9 cellular contexts compared by ENCODE assay signal in the genomic region with DNA sequence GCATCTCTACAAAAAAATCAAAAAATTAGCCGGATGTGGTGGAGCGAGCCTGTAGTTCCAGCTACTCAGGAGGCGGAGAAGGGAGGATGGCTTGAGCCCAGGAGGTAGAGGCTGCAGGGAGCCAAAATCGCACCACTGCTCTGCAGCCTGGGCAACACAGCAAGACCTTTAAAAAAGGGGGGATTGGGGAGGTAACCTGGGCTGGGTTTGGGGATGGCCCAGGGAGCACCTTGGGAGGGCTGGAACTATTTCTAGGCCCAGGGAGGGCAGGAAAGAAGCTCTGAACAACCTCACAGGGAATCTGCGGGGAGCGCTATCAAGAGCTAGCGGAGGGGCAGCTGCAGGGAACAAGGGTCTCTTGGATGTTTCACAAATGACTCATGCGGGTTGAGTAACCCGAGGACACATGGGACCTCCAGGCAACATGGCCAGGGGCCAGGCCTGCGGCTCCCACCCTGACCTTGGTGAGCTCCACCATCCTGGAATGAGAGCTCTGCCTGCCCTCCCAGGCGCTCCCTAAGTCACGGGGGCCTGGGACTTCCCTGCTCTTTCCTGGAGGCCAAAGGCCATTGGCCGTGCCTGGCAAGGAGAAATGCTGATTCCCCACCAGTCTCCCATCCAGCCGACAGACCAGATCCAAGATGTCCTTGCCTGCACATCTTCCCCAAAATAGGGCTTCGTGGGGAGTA. TPM values are rescaled to one million over a fixed set of nuclear protein-coding genes. Genes with fewer than 3 reads are reported as not detected.
DNase-seq lines count a peak whose midpoint lies in the region; TF ChIP-seq lines count a peak whose summit lies in the region.
"Had no signal": no experiment of that assay in that cellular context is flagged by ENCODE, and none has a peak within 500 bp of the region (broad histone marks: within the 10 kb centered on the region; RNA-seq: fewer than 3 reads in every experiment).

No MANE protein-coding gene starts in this region.

- H3K9me2 ChIP-seq in Karpas-422 (replicated peaks; ENCODE audit: insufficient read depth, low read length), result no peaks in the 10 kb centered on the region

- H3K79me2 ChIP-seq in Karpas-422 (ENCODE audit: low read length), result no peaks in the 10 kb centered on the region

- H4K20me1 ChIP-seq in Karpas-422 (ENCODE audit: insufficient read depth, low read depth, low read length), result peaks cover 3% of the 10 kb centered on the region; the same call in 1 of the 2 replicates

- H3K27ac ChIP-seq in HUES48 (ENCODE audit: low read depth, low read length), result peak overlapping the region; percentile 43
- H3K27ac ChIP-seq in Karpas-422 (ENCODE audit: low read length), result no peak overlapping the region

- no peaks in the 10 kb centered on the region for H3K36me3 ChIP-seq in HUES48 (ENCODE audit: control insufficient read depth, insufficient read depth, low read length)
- H3K36me3 ChIP-seq in adipocyte (ENCODE audit: control insufficient read depth, insufficient read depth, low read length, severe bottlenecking), result no peaks in the 10 kb centered on the region
- H3K36me3 ChIP-seq in Karpas-422 (ENCODE audit: insufficient read depth, low read length), result no peaks in the 10 kb centered on the region

- TF ChIP-seq CTCF in retinal pigment epithelial cell (conservative IDR thresholded peaks at IDR 0.05; ENCODE audit: low read depth, low read length), result no peak

- H3K9ac ChIP-seq in HUES48 (ENCODE audit: low read depth, low read length) (no peak overlapping the region), adipocyte (ENCODE audit: low read length) (peak overlapping the region; percentile 59), Karpas-422 (ENCODE audit: low read length) (no peak overlapping the region)

- H3K4me3 ChIP-seq in HUES48 (ENCODE audit: low read depth, low read length) (no peak overlapping the region), adipocyte (ENCODE audit: low read length) (peak overlapping the region; percentile 24), retinal pigment epithelial cell (ENCODE audit: low read length) (no peak overlapping the region), Karpas-422 (ENCODE audit: low read length) (no peak overlapping the region)

- no peak overlapping the region for H3K4me2 ChIP-seq in Karpas-422 (ENCODE audit: low read depth, low read length, poor library complexity, severe bottlenecking)

- DNase-seq in adipocyte (ENCODE audit: low read depth) (peak; percentile 25), hepatic stellate cell (ENCODE audit: low spot score) (peak; percentile 81), retinal pigment epithelial cell (ENCODE audit: low read depth) (peak; percentile 52), NCI-H526 treated with DMSO at 0.1 percent for 48 hours (lab: John Stamatoyannopoulos, UW) (no peak), NCI-H510A (lab: John Stamatoyannopoulos, UW) (no peak), Karpas-422 (no peak)
- DNase-seq in stimulated activated CD4-positive, alpha-beta T cell treated with anti-CD3 and anti-CD28 coated beads, Interleukin-4, amount 100 ng/mL, for 24 hours, result no peak
- DNase-seq: NCI-H69 had no signal

- no peak overlapping the region for H2AFZ ChIP-seq in Karpas-422 (ENCODE audit: low read length)

- peaks cover 6% of the 10 kb centered on the region; the same call in 1 of the 2 replicates for H3K4me1 ChIP-seq in HUES48 (ENCODE audit: control insufficient read depth, insufficient read depth, low read length)
- H3K4me1 ChIP-seq in adipocyte (ENCODE audit: control insufficient read depth, insufficient read depth, low read length), result peaks cover 28% of the 10 kb centered on the region
- H3K4me1 ChIP-seq in Karpas-422 (ENCODE audit: low read length), result no peaks in the 10 kb centered on the region

- H3K27me3 ChIP-seq in HUES48 (ENCODE audit: control insufficient read depth, insufficient read depth, low read length) (no peaks in the 10 kb centered on the region), adipocyte (replicated peaks; ENCODE audit: control insufficient read depth, insufficient read depth, low read length) (no peaks in the 10 kb centered on the region), Karpas-422 (ENCODE audit: low read length) (no peaks in the 10 kb centered on the region)

- H3K9me3 ChIP-seq in HUES48 (ENCODE audit: control insufficient read depth, insufficient read depth, low read length), result no peaks in the 10 kb centered on the region
- no peaks in the 10 kb centered on the region for H3K9me3 ChIP-seq in adipocyte (ENCODE audit: control insufficient read depth, low read length)
- H3K9me3 ChIP-seq in Karpas-422 (ENCODE audit: low read length), result no peaks in the 10 kb centered on the region

RNA-seq across cellular contexts. Expression of a gene that starts 23.4 kb away (rescaled TPM):
- not detected in 2 replicates for total RNA-seq in Karpas-422 (2014; rRNA removed; shearing (Covaris generic); ENCODE audit: low replicate concordance)

Comparison
In these comparisons a context has a peak if more than half of its experiments do, and no peak if none do; other contexts are left out.
1. DNase-seq: peak in adipocyte (single experiment), hepatic stellate cell (single experiment) and retinal pigment epithelial cell (single experiment); none in NCI-H526 treated with DMSO at 0.1 percent for 48 hours (single experiment), stimulated activated CD4-positive, alpha-beta T cell treated with anti-CD3 and anti-CD28 coated beads, Interleukin-4, amount 100 ng/mL, for 24 hours (single experiment), NCI-H510A (single experiment) and Karpas-422 (single experiment).